In genomic region chr16:23967018-23967417, GRCh38 we compare ENCODE assay signal across 16 cellular contexts.
DNase-seq lines count a peak whose midpoint lies in the region; ATAC-seq lines count a peak whose summit lies in the region.
"Had no signal": no experiment of that assay in that cellular context is flagged by ENCODE, and none has a peak within 500 bp of the region (broad histone marks: within the 10 kb centered on the region; RNA-seq: fewer than 3 reads in every experiment).

No MANE protein-coding gene starts in this region.

- intact Hi-C loops in activated T-helper 2 cell treated with anti-CD3 and anti-CD28 coated beads, Interferon-gamma antibody, Interleukin-2, Interleukin-4, amounts not matched to agents 10 μg/mL and 5 μg/mL and 100 μg/mL, durations not matched to agents 14 hours and 24 hours and 36 hours (cut with micrococcal nuclease) = no loop called here

- no peak overlapping the region for H3K4me3 Mint-ChIP-seq in activated CD8-positive, alpha-beta memory T cell treated with anti-CD3 and anti-CD28 coated beads, Interleukin-2, amount 10 ng/mL, durations not matched to agents 7 days and 5 days
- peak overlapping the region; percentile 21 for H3K4me3 Mint-ChIP-seq in activated naive CD8-positive, alpha-beta T cell treated with anti-CD3 and anti-CD28 coated beads, Interleukin-2, amount 50 U/mL, for 24 hours
- peak overlapping the region; percentile 27 to 65 for H3K4me3 Mint-ChIP-seq in stimulated activated naive B cell treated with anti-CD40 and anti-IgM and Interleukin-4, amounts not matched to agents 10 μg/mL and 1 μg/mL and 100 μg/mL, for 72 hours
- H3K4me3 Mint-ChIP-seq in activated T-helper 2 cell treated with anti-CD3 and anti-CD28 coated beads, Interferon-gamma antibody, Interleukin-2, Interleukin-4, amounts not matched to agents 10 μg/mL and 5 μg/mL and 100 μg/mL, durations not matched to agents 14 hours and 24 hours and 36 hours (ENCODE audit: low read depth) = no peak overlapping the region
- H3K4me3 Mint-ChIP-seq: T-helper 1 cell treated with Interleukin-12 subunit alpha and Interleukin-12 subunit beta and Interleukin-4 antibody, amounts not matched to agents 30 μg/mL and 1 μg/mL, for 36 hours had no signal

- H3K27me3 Mint-ChIP-seq in activated CD8-positive, alpha-beta memory T cell treated with anti-CD3 and anti-CD28 coated beads, Interleukin-2, amount 10 ng/mL, durations not matched to agents 7 days and 5 days = no peaks in the 10 kb centered on the region
- no peaks in the 10 kb centered on the region for H3K27me3 Mint-ChIP-seq in activated naive CD8-positive, alpha-beta T cell treated with anti-CD3 and anti-CD28 coated beads, Interleukin-2, amount 50 U/mL, for 24 hours
- H3K27me3 Mint-ChIP-seq in stimulated activated naive B cell treated with anti-CD40 and anti-IgM and Interleukin-4, amounts not matched to agents 10 μg/mL and 1 μg/mL and 100 μg/mL, for 72 hours = no peaks in the 10 kb centered on the region
- no peaks in the 10 kb centered on the region for H3K27me3 Mint-ChIP-seq in activated T-helper 2 cell treated with anti-CD3 and anti-CD28 coated beads, Interferon-gamma antibody, Interleukin-2, Interleukin-4, amounts not matched to agents 10 μg/mL and 5 μg/mL and 100 μg/mL, durations not matched to agents 14 hours and 24 hours and 36 hours (ENCODE audit: low read depth)

- DNase-seq in activated CD8-positive, alpha-beta memory T cell treated with anti-CD3 and anti-CD28 coated beads, Interleukin-2, amount 10 ng/mL, durations not matched to agents 7 days and 5 days = no peak
- no peak for DNase-seq in activated CD8-positive, alpha-beta memory T cell treated with anti-CD3 and anti-CD28 coated beads for 24 hours
- peak; percentile 64 for DNase-seq in NCI-H2227 (lab: John Stamatoyannopoulos, UW; ENCODE audit: unreplicated experiment)
- peak; percentile 28 for DNase-seq in activated naive CD8-positive, alpha-beta T cell treated with anti-CD3 and anti-CD28 coated beads, Interleukin-2, amount 50 U/mL, for 24 hours
- DNase-seq in stimulated activated naive B cell treated with anti-CD40 and anti-IgM and Interleukin-4, amounts not matched to agents 10 μg/mL and 1 μg/mL and 100 μg/mL, for 72 hours = no peak
- DNase-seq in ureter (ENCODE audit: low spot score) = no peak
- DNase-seq in activated T-helper 2 cell treated with anti-CD3 and anti-CD28 coated beads, Interferon-gamma antibody, Interleukin-2, Interleukin-4, amounts not matched to agents 10 μg/mL and 5 μg/mL and 100 μg/mL, durations not matched to agents 14 hours and 24 hours and 36 hours (ENCODE audit: low spot score) = no peak
- DNase-seq: activated CD4-positive, alpha-beta T cell treated with anti-CD3 and anti-CD28 coated beads, Interleukin-2, amount 50 U/mL, for 4 hours; activated naive CD4-positive, alpha-beta T cell; EL; hippocampal formation; NCI-H1930; stimulated activated CD8-positive, alpha-beta memory T cell treated with anti-CD3 and anti-CD28 coated beads, Interleukin-4, amount 100 ng/mL, for 48 hours had no signal

- H3K27ac Mint-ChIP-seq in activated CD8-positive, alpha-beta memory T cell treated with anti-CD3 and anti-CD28 coated beads, Interleukin-2, amount 10 ng/mL, durations not matched to agents 7 days and 5 days = peak overlapping the region; percentile 8
- H3K27ac Mint-ChIP-seq in activated naive CD8-positive, alpha-beta T cell treated with anti-CD3 and anti-CD28 coated beads, Interleukin-2, amount 50 U/mL, for 24 hours = peak overlapping the region; percentile 76
- H3K27ac Mint-ChIP-seq in stimulated activated naive B cell treated with anti-CD40 and anti-IgM and Interleukin-4, amounts not matched to agents 10 μg/mL and 1 μg/mL and 100 μg/mL, for 72 hours = peak overlapping the region; percentile 94
- no peak overlapping the region for H3K27ac Mint-ChIP-seq in activated T-helper 2 cell treated with anti-CD3 and anti-CD28 coated beads, Interferon-gamma antibody, Interleukin-2, Interleukin-4, amounts not matched to agents 10 μg/mL and 5 μg/mL and 100 μg/mL, durations not matched to agents 14 hours and 24 hours and 36 hours
- H3K27ac Mint-ChIP-seq: T-helper 1 cell treated with Interleukin-12 subunit alpha and Interleukin-12 subunit beta and Interleukin-4 antibody, amounts not matched to agents 30 μg/mL and 1 μg/mL, for 36 hours had no signal

- H3K36me3 Mint-ChIP-seq in activated CD8-positive, alpha-beta memory T cell treated with anti-CD3 and anti-CD28 coated beads, Interleukin-2, amount 10 ng/mL, durations not matched to agents 7 days and 5 days = peaks cover 26% of the 10 kb centered on the region
- peaks cover 42% of the 10 kb centered on the region for H3K36me3 Mint-ChIP-seq in activated naive CD8-positive, alpha-beta T cell treated with anti-CD3 and anti-CD28 coated beads, Interleukin-2, amount 50 U/mL, for 24 hours (ENCODE audit: low read depth)
- H3K36me3 Mint-ChIP-seq in stimulated activated naive B cell treated with anti-CD40 and anti-IgM and Interleukin-4, amounts not matched to agents 10 μg/mL and 1 μg/mL and 100 μg/mL, for 72 hours = peaks cover 37 to 47% of the 10 kb centered on the region in 2 donors
- peaks cover 23% of the 10 kb centered on the region for H3K36me3 Mint-ChIP-seq in activated T-helper 2 cell treated with anti-CD3 and anti-CD28 coated beads, Interferon-gamma antibody, Interleukin-2, Interleukin-4, amounts not matched to agents 10 μg/mL and 5 μg/mL and 100 μg/mL, durations not matched to agents 14 hours and 24 hours and 36 hours (ENCODE audit: low read depth)

- no peaks in the 10 kb centered on the region for H3K9me3 Mint-ChIP-seq in activated CD8-positive, alpha-beta memory T cell treated with anti-CD3 and anti-CD28 coated beads, Interleukin-2, amount 10 ng/mL, durations not matched to agents 7 days and 5 days (ENCODE audit: low read depth)
- no peaks in the 10 kb centered on the region for H3K9me3 Mint-ChIP-seq in activated naive CD8-positive, alpha-beta T cell treated with anti-CD3 and anti-CD28 coated beads, Interleukin-2, amount 50 U/mL, for 24 hours
- peaks cover 0 to 2% of the 10 kb centered on the region in 2 donors for H3K9me3 Mint-ChIP-seq in stimulated activated naive B cell treated with anti-CD40 and anti-IgM and Interleukin-4, amounts not matched to agents 10 μg/mL and 1 μg/mL and 100 μg/mL, for 72 hours
- no peaks in the 10 kb centered on the region for H3K9me3 Mint-ChIP-seq in activated T-helper 2 cell treated with anti-CD3 and anti-CD28 coated beads, Interferon-gamma antibody, Interleukin-2, Interleukin-4, amounts not matched to agents 10 μg/mL and 5 μg/mL and 100 μg/mL, durations not matched to agents 14 hours and 24 hours and 36 hours
- H3K9me3 Mint-ChIP-seq: T-helper 1 cell treated with Interleukin-12 subunit alpha and Interleukin-12 subunit beta and Interleukin-4 antibody, amounts not matched to agents 30 μg/mL and 1 μg/mL, for 36 hours had no signal

- CTCF ChIA-PET in activated CD8-positive, alpha-beta memory T cell treated with anti-CD3 and anti-CD28 coated beads, Interleukin-2, amount 10 ng/mL, durations not matched to agents 7 days and 5 days (lab: Charles Lee) = interaction anchor here (1.0 to 2.4 kb wide), 3 partner anchors 40 to 75 kb away, joined by 3 to 12 read pairs (median 4); no protein-coding TSS in a partner anchor

- ATAC-seq in activated CD8-positive, alpha-beta memory T cell treated with anti-CD3 and anti-CD28 coated beads, Interleukin-2, amount 10 ng/mL, durations not matched to agents 7 days and 5 days = peak; percentile 30
- ATAC-seq in activated naive CD8-positive, alpha-beta T cell treated with anti-CD3 and anti-CD28 coated beads, Interleukin-2, amount 50 U/mL, for 24 hours = no peak
- peak; percentile 24 to 42 for ATAC-seq in stimulated activated naive B cell treated with anti-CD40 and anti-IgM and Interleukin-4, amounts not matched to agents 10 μg/mL and 1 μg/mL and 100 μg/mL, for 72 hours (replicated peaks)
- no peak for ATAC-seq in GM18867 (IDR thresholded peaks at IDR 0.05; ENCODE audit: unreplicated experiment)
- ATAC-seq: esophagus mucosa had no signal

- H3K4me1 Mint-ChIP-seq in activated CD8-positive, alpha-beta memory T cell treated with anti-CD3 and anti-CD28 coated beads, Interleukin-2, amount 10 ng/mL, durations not matched to agents 7 days and 5 days = peaks cover 21% of the 10 kb centered on the region
- H3K4me1 Mint-ChIP-seq in activated naive CD8-positive, alpha-beta T cell treated with anti-CD3 and anti-CD28 coated beads, Interleukin-2, amount 50 U/mL, for 24 hours = peaks cover 82% of the 10 kb centered on the region
- peaks cover 62 to 91% of the 10 kb centered on the region in 2 donors for H3K4me1 Mint-ChIP-seq in stimulated activated naive B cell treated with anti-CD40 and anti-IgM and Interleukin-4, amounts not matched to agents 10 μg/mL and 1 μg/mL and 100 μg/mL, for 72 hours
- H3K4me1 Mint-ChIP-seq in activated T-helper 2 cell treated with anti-CD3 and anti-CD28 coated beads, Interferon-gamma antibody, Interleukin-2, Interleukin-4, amounts not matched to agents 10 μg/mL and 5 μg/mL and 100 μg/mL, durations not matched to agents 14 hours and 24 hours and 36 hours (ENCODE audit: low read depth) = peaks cover 11% of the 10 kb centered on the region

Comparison
In these comparisons a context has a peak if more than half of its experiments do, and no peak if none do; other contexts are left out.
1. ATAC-seq: peak in activated CD8-positive, alpha-beta memory T cell treated with anti-CD3 and anti-CD28 coated beads, Interleukin-2, amount 10 ng/mL, durations not matched to agents 7 days and 5 days (single experiment) and stimulated activated naive B cell treated with anti-CD40 and anti-IgM and Interleukin-4, amounts not matched to agents 10 μg/mL and 1 μg/mL and 100 μg/mL, for 72 hours (2 of 2); none in activated naive CD8-positive, alpha-beta T cell treated with anti-CD3 and anti-CD28 coated beads, Interleukin-2, amount 50 U/mL, for 24 hours (single experiment) and GM18867 (single experiment).
2. DNase-seq: peak in NCI-H2227 (single experiment) and activated naive CD8-positive, alpha-beta T cell treated with anti-CD3 and anti-CD28 coated beads, Interleukin-2, amount 50 U/mL, for 24 hours (single experiment); none in activated CD8-positive, alpha-beta memory T cell treated with anti-CD3 and anti-CD28 coated beads, Interleukin-2, amount 10 ng/mL, durations not matched to agents 7 days and 5 days (single experiment), activated CD8-positive, alpha-beta memory T cell treated with anti-CD3 and anti-CD28 coated beads for 24 hours (single experiment), stimulated activated naive B cell treated with anti-CD40 and anti-IgM and Interleukin-4, amounts not matched to agents 10 μg/mL and 1 μg/mL and 100 μg/mL, for 72 hours (single experiment), ureter (single experiment) and activated T-helper 2 cell treated with anti-CD3 and anti-CD28 coated beads, Interferon-gamma antibody, Interleukin-2, Interleukin-4, amounts not matched to agents 10 μg/mL and 5 μg/mL and 100 μg/mL, durations not matched to agents 14 hours and 24 hours and 36 hours (single experiment).
3. H3K4me3 Mint-ChIP-seq: peak in activated naive CD8-positive, alpha-beta T cell treated with anti-CD3 and anti-CD28 coated beads, Interleukin-2, amount 50 U/mL, for 24 hours (single experiment) and stimulated activated naive B cell treated with anti-CD40 and anti-IgM and Interleukin-4, amounts not matched to agents 10 μg/mL and 1 μg/mL and 100 μg/mL, for 72 hours (2 of 2); none in activated CD8-positive, alpha-beta memory T cell treated with anti-CD3 and anti-CD28 coated beads, Interleukin-2, amount 10 ng/mL, durations not matched to agents 7 days and 5 days (single experiment) and activated T-helper 2 cell treated with anti-CD3 and anti-CD28 coated beads, Interferon-gamma antibody, Interleukin-2, Interleukin-4, amounts not matched to agents 10 μg/mL and 5 μg/mL and 100 μg/mL, durations not matched to agents 14 hours and 24 hours and 36 hours (single experiment).